8 cellular contexts compared by ENCODE assay signal in the genomic region with DNA sequence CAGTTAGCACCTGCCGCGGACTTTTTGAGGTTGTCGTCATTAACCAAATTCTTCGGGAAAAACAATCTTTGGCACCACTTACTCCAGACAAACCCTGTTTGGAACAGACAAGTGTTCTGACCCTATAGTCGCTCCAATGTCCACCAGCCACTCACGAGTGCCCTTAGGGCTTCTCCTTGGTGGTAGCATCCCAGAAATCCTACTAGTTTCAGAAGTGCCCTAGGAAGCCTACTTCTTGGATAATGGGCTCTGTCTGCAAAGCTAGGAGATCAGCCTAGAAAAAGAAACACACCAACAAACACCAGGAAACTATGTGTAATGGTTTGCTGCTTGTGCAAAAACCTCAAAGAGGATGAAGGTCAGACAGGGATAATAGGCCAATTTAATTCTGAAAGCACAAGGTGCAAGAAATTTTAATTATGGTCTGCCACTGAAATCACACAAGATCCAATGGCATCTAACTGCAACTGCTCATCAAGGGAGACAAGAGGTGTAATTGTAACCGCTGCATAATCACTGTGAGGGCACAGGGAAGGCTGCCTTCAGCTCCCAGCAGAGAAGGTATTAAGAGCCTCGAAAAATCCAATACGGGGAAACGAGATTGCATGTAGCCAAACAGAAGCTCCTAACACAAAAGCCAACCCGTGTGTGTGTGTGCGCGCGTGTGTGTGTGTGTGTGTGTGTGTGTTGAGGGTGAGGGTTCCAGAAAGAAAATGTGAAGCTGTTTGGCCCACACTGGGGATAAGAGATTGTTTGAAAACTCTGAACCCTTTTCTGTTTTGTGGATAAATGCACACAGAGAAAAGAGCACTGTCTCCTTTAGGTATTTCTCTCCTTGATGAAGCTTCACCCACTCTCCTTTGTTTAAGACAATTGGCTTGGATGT. TPM values are rescaled to one million over a fixed set of nuclear protein-coding genes. Genes with fewer than 3 reads are reported as not detected.
DNase-seq lines count a peak whose midpoint lies in the region; ATAC-seq, FAIRE-seq and TF ChIP-seq lines count a peak whose summit lies in the region.

No MANE protein-coding gene starts in this region.

- no peak for FAIRE-seq in keratinocyte (lab: Jason Lieb, UNC)

- H3K27me3 ChIP-seq in MG63 (no peaks in the 10 kb centered on the region), ascending aorta (no peaks in the 10 kb centered on the region), keratinocyte (ENCODE audit: control insufficient read depth, extremely low read depth, insufficient read depth, low read length) (no peaks in the 10 kb centered on the region), smooth muscle cell (ENCODE audit: low read depth) (no peaks in the 10 kb centered on the region)
- H3K27me3 ChIP-seq in effector memory CD4-positive, alpha-beta T cell (replicated peaks; ENCODE audit: control insufficient read depth, insufficient read depth, low read length, poor library complexity, severe bottlenecking), result no peaks in the 10 kb centered on the region

- 29% methylated on average over 14 of the region's 14 CpGs for WGBS in smooth muscle cell (ENCODE audit: low lambda C conversion rate)

- H3K9ac ChIP-seq in keratinocyte (ENCODE audit: control insufficient read depth, extremely low read depth, insufficient read depth, low read length) (peak overlapping the region; percentile 87), smooth muscle cell (ENCODE audit: low read depth) (peak overlapping the region; percentile 54)

- H3K79me2 ChIP-seq in keratinocyte (ENCODE audit: control insufficient read depth, insufficient read depth, low read length), result peaks cover 41% of the 10 kb centered on the region
- peaks cover 41% of the 10 kb centered on the region for H3K79me2 ChIP-seq in smooth muscle cell (ENCODE audit: low read depth)

- H3K27ac ChIP-seq in ascending aorta (peak overlapping the region; percentile 78 to 89), keratinocyte (ENCODE audit: control insufficient read depth, insufficient read depth, low read length) (peak overlapping the region; percentile 56), smooth muscle cell (ENCODE audit: low read depth) (no peak overlapping the region)
- H3K27ac ChIP-seq in effector memory CD4-positive, alpha-beta T cell (ENCODE audit: insufficient read depth, low read length, poor library complexity, severe bottlenecking), result no peak overlapping the region

- H3K36me3 ChIP-seq in MG63 (no peaks in the 10 kb centered on the region), ascending aorta (no peaks in the 10 kb centered on the region), keratinocyte (ENCODE audit: control insufficient read depth in 2 of 2, extremely low read depth in 1 of 2, insufficient read depth in 2 of 2, low read length in 2 of 2) (no peaks in the 10 kb centered on the region), smooth muscle cell (ENCODE audit: low read depth) (no peaks in the 10 kb centered on the region)
- no peaks in the 10 kb centered on the region for H3K36me3 ChIP-seq in effector memory CD4-positive, alpha-beta T cell (ENCODE audit: control insufficient read depth, insufficient read depth, low read length)

- intact Hi-C loops in ascending aorta (cut with DNase I), result loop anchor here (2.0 to 10.0 kb wide), 5 partner anchors 33 to 1975 kb away; partner anchors contain the start of genes GADD45A and LRRC40

- peak overlapping the region; percentile 76 for H3K4me3 ChIP-seq in MG63
- peak overlapping the region; percentile 73 to 80 for H3K4me3 ChIP-seq in ascending aorta
- H3K4me3 ChIP-seq in keratinocyte (ENCODE audit: control insufficient read depth in 2 of 3, extremely low read depth in 1 of 3, insufficient read depth in 2 of 3, low read depth in 1 of 3, low read length in 3 of 3), result peak overlapping the region; percentile 52 to 94 (median 86)
- H3K4me3 ChIP-seq in smooth muscle cell, result peak overlapping the region; percentile 97
- H3K4me3 ChIP-seq in effector memory CD4-positive, alpha-beta T cell (ENCODE audit: insufficient read depth, low read depth, low read length, poor library complexity, severe bottlenecking), result no peak overlapping the region

- dilution Hi-C loops in keratinocyte (cut with MboI; ENCODE audit: extremely low pct_ligation_motif_present, low sequenced_read_pairs), result no loop called here

- peaks cover 0 to 13% of the 10 kb centered on the region in 2 donors for H3K4me1 ChIP-seq in ascending aorta
- H3K4me1 ChIP-seq in keratinocyte (ENCODE audit: control insufficient read depth, extremely low read depth, insufficient read depth, low read length), result peaks cover 49% of the 10 kb centered on the region
- H3K4me1 ChIP-seq in smooth muscle cell (ENCODE audit: low read depth), result peaks cover 32% of the 10 kb centered on the region
- H3K4me1 ChIP-seq in effector memory CD4-positive, alpha-beta T cell (ENCODE audit: control insufficient read depth, insufficient read depth, low read length, poor library complexity, severe bottlenecking), result no peaks in the 10 kb centered on the region

- no peaks in the 10 kb centered on the region for H3K9me1 ChIP-seq in keratinocyte (ENCODE audit: control insufficient read depth, extremely low read depth, insufficient read depth, low read length)

- no peaks in the 10 kb centered on the region for H4K20me1 ChIP-seq in keratinocyte (ENCODE audit: control insufficient read depth, extremely low read depth, insufficient read depth, low read length)
- H4K20me1 ChIP-seq in smooth muscle cell (ENCODE audit: low read depth), result peaks cover 17% of the 10 kb centered on the region

- peaks cover 9% of the 10 kb centered on the region for H3F3A ChIP-seq in smooth muscle cell (ENCODE audit: low read depth)

- H3K4me2 ChIP-seq in keratinocyte (ENCODE audit: control insufficient read depth, extremely low read depth, insufficient read depth, low read depth, low read length) (peak overlapping the region; percentile 95), smooth muscle cell (peak overlapping the region; percentile 99)

- DNase-seq in MG63 (peak; percentile 27), ascending aorta (ENCODE audit: low spot score in 2 of 2) (no peak), keratinocyte (ENCODE audit: low read depth, low spot score) (no peak), smooth muscle cell (lab: John Stamatoyannopoulos, UW; ENCODE audit: unreplicated experiment) (no peak)
- DNase-seq in effector memory CD4-positive, alpha-beta T cell, result no peak

- no peak for ATAC-seq in GM18858 (IDR thresholded peaks at IDR 0.05; ENCODE audit: unreplicated experiment)
- no peak for ATAC-seq in HG02884 (IDR thresholded peaks at IDR 0.05; ENCODE audit: unreplicated experiment)
- ATAC-seq in HG02623 (IDR thresholded peaks at IDR 0.05; ENCODE audit: unreplicated experiment), result no peak

- H3K9me3 ChIP-seq in MG63 (no peaks in the 10 kb centered on the region), ascending aorta (no peaks in the 10 kb centered on the region), keratinocyte (ENCODE audit: control insufficient read depth, low read depth, low read length) (no peaks in the 10 kb centered on the region), smooth muscle cell (replicated peaks; ENCODE audit: low read depth) (no peaks in the 10 kb centered on the region)
- no peaks in the 10 kb centered on the region for H3K9me3 ChIP-seq in effector memory CD4-positive, alpha-beta T cell (ENCODE audit: control insufficient read depth, low read length)

- no peak for TF ChIP-seq CTCF in ascending aorta (IDR thresholded peaks at IDR 0.05)
- no peak for TF ChIP-seq CTCF in keratinocyte (optimal IDR thresholded peaks at IDR 0.05 in 1 of 3, IDR thresholded peaks at IDR 0.05 in 1 of 3, conservative IDR thresholded peaks at IDR 0.05 in 1 of 3; ENCODE audit: extremely low read depth in 1 of 3, insufficient read depth in 2 of 3, low read length in 3 of 3)
- TF ChIP-seq CTCF in smooth muscle cell (IDR thresholded peaks at IDR 0.05; ENCODE audit: borderline replicate concordance, insufficient read depth, poor library complexity, severe bottlenecking), result no peak

- H2AFZ ChIP-seq in keratinocyte (ENCODE audit: control insufficient read depth, low read length), result no peak overlapping the region
- H2AFZ ChIP-seq in smooth muscle cell (ENCODE audit: low read depth), result peak overlapping the region; percentile 52

RNA-seq across cellular contexts. Expression of gene WLS, which starts 2.2 kb away (rescaled TPM):
- 25.4 and 32.4 TPM in 2 replicates for total RNA-seq in MG63 (2014; rRNA removed; shearing (Covaris generic); ENCODE audit: low replicate concordance)
- 29.9 TPM for total RNA-seq in ascending aorta
- polyA plus RNA-seq in keratinocyte, result 59.5 to 92.4 TPM (median 73.7 TPM) in 3 replicates
- polyA plus RNA-seq in keratinocyte (2011; ENCODE audit: low read depth), result 14.1 TPM
- polyA plus RNA-seq in keratinocyte (2011; cell fraction: cytosol; rRNA removed), result 33.4 and 56.9 TPM in 2 replicates
- 101 and 111 TPM in 2 replicates for polyA plus RNA-seq in keratinocyte (2011; cell fraction: nucleus; rRNA removed)
- 34.8 and 57.5 TPM in 2 replicates for polyA plus RNA-seq in keratinocyte (2012; ENCODE audit: low replicate concordance)
- 60.5 to 166 TPM (median 119 TPM) in 3 replicates for polyA minus RNA-seq in keratinocyte
- 33.4 TPM for polyA minus RNA-seq in keratinocyte (2011; cell fraction: cytosol; rRNA and poly(A)+ RNA removed)
- 85.2 and 147 TPM in 2 replicates for polyA minus RNA-seq in keratinocyte (2011; cell fraction: nucleus; rRNA and poly(A)+ RNA removed)
- total RNA-seq in smooth muscle cell, result 92.5 and 112 TPM in 2 replicates
- 58.1 and 93.2 TPM in 2 replicates for polyA plus RNA-seq in smooth muscle cell

Comparison
In these comparisons a context has a peak if more than half of its experiments do, and no peak if none do; other contexts are left out.
1. H3K27ac ChIP-seq: peak in ascending aorta (2 of 2) and keratinocyte (single experiment); none in smooth muscle cell (single experiment) and effector memory CD4-positive, alpha-beta T cell (single experiment).